ENCODE assay signal across 26 cellular contexts in genomic region chr2:216987176-216987809, GRCh38.
DNase-seq lines count a peak whose midpoint lies in the region; ATAC-seq and TF ChIP-seq lines count a peak whose summit lies in the region.
"Had no signal": no experiment of that assay in that cellular context is flagged by ENCODE, and none has a peak within 500 bp of the region (broad histone marks: within the 10 kb centered on the region; RNA-seq: fewer than 3 reads in every experiment).

No MANE protein-coding gene starts in this region.

- H3K4me3 ChIP-seq in left ventricle myocardium inferior, result no peak overlapping the region
- H3K4me3 ChIP-seq in heart right ventricle, result no peak overlapping the region
- no peak overlapping the region for H3K4me3 ChIP-seq in rectal smooth muscle tissue (ENCODE audit: low read length)
- no peak overlapping the region for H3K4me3 ChIP-seq in aorta (ENCODE audit: low read length in 2 of 2)
- H3K4me3 ChIP-seq: ascending aorta, GM12878, MG63 had no signal

- H3K9me3 ChIP-seq in left ventricle myocardium inferior (replicated peaks) (no peaks in the 10 kb centered on the region), heart right ventricle (no peaks in the 10 kb centered on the region), aorta (ENCODE audit: control insufficient read depth, low read length) (no peaks in the 10 kb centered on the region)
- H3K9me3 ChIP-seq: ascending aorta, Caco-2, MG63 had no signal

- H3K36me3 ChIP-seq in left ventricle myocardium inferior, result no peaks in the 10 kb centered on the region
- H3K36me3 ChIP-seq in heart right ventricle, result no peaks in the 10 kb centered on the region
- H3K36me3 ChIP-seq in rectal smooth muscle tissue (ENCODE audit: control insufficient read depth, insufficient read depth, low read length), result no peaks in the 10 kb centered on the region
- no peaks in the 10 kb centered on the region for H3K36me3 ChIP-seq in aorta (ENCODE audit: control insufficient read depth in 1 of 2, insufficient read depth in 2 of 2, low read length in 1 of 2)
- H3K36me3 ChIP-seq: ascending aorta, MG63 had no signal

- H3K4me1 ChIP-seq in left ventricle myocardium inferior, result peaks cover 26% of the 10 kb centered on the region
- H3K4me1 ChIP-seq in heart right ventricle, result peaks cover 0 to 26% (median 4%) of the 10 kb centered on the region in 9 donors
- H3K4me1 ChIP-seq in rectal smooth muscle tissue (ENCODE audit: control insufficient read depth, insufficient read depth, low read length), result no peaks in the 10 kb centered on the region
- no peaks in the 10 kb centered on the region for H3K4me1 ChIP-seq in aorta (ENCODE audit: control insufficient read depth in 1 of 2, insufficient read depth in 2 of 2, low read length in 2 of 2)
- H3K4me1 ChIP-seq: Caco-2, parathyroid adenoma had no signal

- DNase-seq in Right ventricle myocardium inferior (ENCODE audit: missing footprints) (no peak), left ventricle myocardium inferior (no peak), heart right ventricle (no peak), aorta (no peak), NCI-H345 treated with DMSO at 0.1 percent for 48 hours (lab: John Stamatoyannopoulos, UW; ENCODE audit: unreplicated experiment) (no peak)
- DNase-seq in activated CD4-positive, alpha-beta T cell treated with anti-CD3 and anti-CD28 coated beads for 4 hours, result no peak
- DNase-seq: ACHN; activated CD4-positive, alpha-beta T cell treated with anti-CD3 and anti-CD28 coated beads, Interleukin-2, amount 50 U/mL, for 4 hours; activated naive CD4-positive, alpha-beta T cell treated with anti-CD3 and anti-CD28 coated beads, Interleukin-2, amount 50 U/mL, for 16 hours; C1 segment of cervical spinal cord; Caco-2; caudate nucleus; immature natural killer cell; KBM-7; MG63; midbrain; NCI-H2081 treated with DMSO at 0.1 percent for 48 hours; NCI-H526; stimulated activated CD8-positive, alpha-beta memory T cell treated with anti-CD3 and anti-CD28 coated beads, Interleukin-4, amount 100 ng/mL, for 48 hours had no signal

- H3K27ac ChIP-seq in left ventricle myocardium inferior (replicated peaks), result no peak overlapping the region
- no peak overlapping the region for H3K27ac ChIP-seq in heart right ventricle
- peak overlapping the region; percentile 7 for H3K27ac ChIP-seq in rectal smooth muscle tissue (ENCODE audit: low read depth, low read length)
- H3K27ac ChIP-seq in aorta (ENCODE audit: low read depth in 1 of 2, low read length in 2 of 2), result no peak overlapping the region
- H3K27ac ChIP-seq: ascending aorta, parathyroid adenoma, RWPE1, VCaP had no signal

- H3K27me3 ChIP-seq in left ventricle myocardium inferior (ENCODE audit: low read depth), result no peaks in the 10 kb centered on the region
- H3K27me3 ChIP-seq in heart right ventricle, result no peaks in the 10 kb centered on the region
- no peaks in the 10 kb centered on the region for H3K27me3 ChIP-seq in rectal smooth muscle tissue (ENCODE audit: control insufficient read depth, insufficient read depth, low read length)
- no peaks in the 10 kb centered on the region for H3K27me3 ChIP-seq in aorta (ENCODE audit: control insufficient read depth in 1 of 2, insufficient read depth in 2 of 2, low read length in 1 of 2)
- H3K27me3 ChIP-seq: ascending aorta, MG63 had no signal

- WGBS in heart right ventricle, 2 donors, result 60 to 70% methylated on average over 7 of the region's 7 CpGs
- WGBS in aorta, 2 donors, result 88 to 94% methylated on average over 7 of the region's 7 CpGs

- ATAC-seq in Right ventricle myocardium inferior (peak; percentile 50), heart right ventricle (peak in 6 of 8 donors; percentile 11 to 64 (median 26)), aorta (ENCODE audit: low FRiP score) (peak; percentile 76), HG03097 (IDR thresholded peaks at IDR 0.05; ENCODE audit: low FRiP score, unreplicated experiment) (no peak)
- ATAC-seq: GM12878 had no signal

- intact Hi-C loops in Right ventricle myocardium inferior (cut with DNase I), result loop anchor here (10.0 kb wide), 1 partner anchor 528 kb away; no protein-coding TSS in a partner anchor
- intact Hi-C loops in left ventricle myocardium inferior (cut with micrococcal nuclease), result loop anchor here (10.0 kb wide), 1 partner anchor 292 kb away; the partner anchor contains the start of gene IGFBP5
- intact Hi-C loops in heart right ventricle (cut with DNase I), result loop anchor here in 3 of 10 donors (5.0 to 10.0 kb wide), 3 partner anchors 290 to 525 kb away; partner anchors contain the start of gene IGFBP5 (in 2 of the 3)
- intact Hi-C loops in aorta (cut with DNase I), result no loop called here

- no peak for TF ChIP-seq CTCF in left ventricle myocardium inferior (IDR thresholded peaks at IDR 0.05; ENCODE audit: borderline replicate concordance)
- TF ChIP-seq CTCF in heart right ventricle (IDR thresholded peaks at IDR 0.05), result no peak

- no peak overlapping the region for H3K9ac ChIP-seq in rectal smooth muscle tissue (ENCODE audit: low read length)
- H3K9ac ChIP-seq: parathyroid adenoma had no signal

Comparison
In these comparisons a context has a peak if more than half of its experiments do, and no peak if none do; other contexts are left out.
1. intact Hi-C loops: an anchor here in Right ventricle myocardium inferior (10.0 kb wide) and left ventricle myocardium inferior (10.0 kb wide); none called in aorta.